Comparison of ENCODE assay signal across 19 cellular contexts in the genomic region with DNA sequence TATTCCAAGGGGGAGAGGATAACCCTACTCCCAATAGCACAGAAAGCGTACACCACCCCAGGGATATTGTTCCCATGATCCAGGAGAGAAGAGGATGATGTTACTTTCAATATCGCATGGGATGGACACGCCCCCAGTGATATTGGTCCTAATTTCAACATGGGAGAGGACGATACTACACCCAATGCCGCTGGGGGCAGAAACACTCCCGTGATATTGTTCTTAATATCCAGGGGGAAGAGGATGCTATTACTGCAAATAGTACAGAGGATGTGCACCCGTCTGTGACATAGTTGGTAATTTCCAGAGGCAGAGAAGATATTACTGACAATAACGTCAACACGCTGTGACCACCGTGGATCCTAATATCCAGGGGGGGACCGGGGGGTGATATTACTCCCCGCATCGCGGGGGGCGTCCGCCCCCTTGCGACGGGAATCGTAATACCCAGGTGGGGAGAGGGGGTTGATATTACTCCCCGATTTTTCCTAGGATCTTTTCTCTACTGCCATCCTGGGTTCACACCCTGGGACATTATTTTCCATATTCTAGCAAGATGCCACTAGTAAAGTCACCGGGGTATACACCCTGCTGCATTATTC. TPM values are rescaled to one million over a fixed set of nuclear protein-coding genes. Genes with fewer than 3 reads are reported as not detected.
DNase-seq lines count a peak whose midpoint lies in the region; ATAC-seq and TF ChIP-seq lines count a peak whose summit lies in the region.
"Had no signal": no experiment of that assay in that cellular context is flagged by ENCODE, and none has a peak within 500 bp of the region (broad histone marks: within the 10 kb centered on the region; RNA-seq: fewer than 3 reads in every experiment).

No MANE protein-coding gene starts in this region.

- WGBS in mammary epithelial cell (ENCODE audit: low coverage, missing lambda C conversion rate) = 40% methylated on average over 12 of the region's 21 CpGs

- H3K4me2 ChIP-seq in MM.1S (ENCODE audit: low read depth, low read length) (peak overlapping the region; percentile 26; the same call in 1 of the 2 replicates), mammary epithelial cell (ENCODE audit: insufficient read depth, low read depth, low read length) (no peak overlapping the region)

- H4K20me1 ChIP-seq in MM.1S (ENCODE audit: insufficient read depth, low read length) (no peaks in the 10 kb centered on the region), mammary epithelial cell (ENCODE audit: insufficient read depth, low read length) (no peaks in the 10 kb centered on the region)

- H3K4me1 Mint-ChIP-seq in MCF 10A (ENCODE audit: insufficient read depth, unreplicated experiment) = peaks cover 9% of the 10 kb centered on the region
- H3K4me1 Mint-ChIP-seq in type B pancreatic cell (ENCODE audit: unreplicated experiment) = no peaks in the 10 kb centered on the region

- TF ChIP-seq CTCF in MCF 10A (IDR thresholded peaks at IDR 0.05; ENCODE audit: unreplicated experiment) = peak; percentile 29
- TF ChIP-seq CTCF in breast epithelium (IDR thresholded peaks at IDR 0.05) = no peak
- TF ChIP-seq CTCF in MM.1S (IDR thresholded peaks at IDR 0.05; ENCODE audit: low read length) = peak; percentile 40
- TF ChIP-seq CTCF in mammary epithelial cell (conservative IDR thresholded peaks at IDR 0.05 in 1 of 2, IDR thresholded peaks at IDR 0.05 in 1 of 2; ENCODE audit: extremely low read depth in 1 of 2, insufficient read depth in 1 of 2, low read depth in 1 of 2, low read length in 2 of 2) = peak in 1 of 2 donors; percentile 20
- peak; percentile 27 for TF ChIP-seq CTCF in type B pancreatic cell (conservative IDR thresholded peaks at IDR 0.05)
- no peak for TF ChIP-seq CTCF in lower lobe of right lung (IDR thresholded peaks at IDR 0.05)

- ATAC-seq in lower lobe of right lung = no peak
- ATAC-seq: Right ventricle myocardium inferior had no signal

- H2AFZ ChIP-seq in MM.1S (ENCODE audit: low read length) (0 out of 2 replicates have a peak overlapping the region, but pooled peaks have one; percentile 37), mammary epithelial cell (ENCODE audit: low read depth, low read length) (peak overlapping the region; percentile 62)

- H3K27me3 ChIP-seq in breast epithelium = no peaks in the 10 kb centered on the region
- no peaks in the 10 kb centered on the region for H3K27me3 ChIP-seq in MM.1S (replicated peaks; ENCODE audit: insufficient read depth, low read length)
- no peaks in the 10 kb centered on the region for H3K27me3 ChIP-seq in mammary epithelial cell (ENCODE audit: insufficient read depth, low read length)
- no peaks in the 10 kb centered on the region for H3K27me3 ChIP-seq in lower lobe of right lung (ENCODE audit: low read depth)

- intact Hi-C loops in MCF 10A (cut with micrococcal nuclease) = loop anchor here (10.0 kb wide), 1 partner anchor 441 kb away; no protein-coding TSS in a partner anchor
- intact Hi-C loops in breast epithelium (cut with DNase I; ENCODE audit: low total_unique reads) = loop anchor here (2.0 kb wide), 1 partner anchor 47 kb away; no protein-coding TSS in a partner anchor
- intact Hi-C loops in mammary epithelial cell (cut with micrococcal nuclease) = no loop called here
- intact Hi-C loops in lower lobe of right lung (cut with DNase I) = no loop called here

- H3K27ac ChIP-seq in breast epithelium = no peak overlapping the region
- H3K27ac ChIP-seq in MM.1S (ENCODE audit: low read length) = no peak overlapping the region
- H3K27ac ChIP-seq in mammary epithelial cell (ENCODE audit: insufficient read depth, low read depth, low read length) = no peak overlapping the region
- no peak overlapping the region for H3K27ac ChIP-seq in lower lobe of right lung
- H3K27ac ChIP-seq: coronary artery, prostate gland had no signal

- in situ Hi-C loops in mammary epithelial cell (cut with MboI; ENCODE audit: low sequenced_read_pairs in 2 of 2) = no loop called here

- peak; percentile 14 for DNase-seq in MCF 10A (ENCODE audit: unreplicated experiment)
- no peak for DNase-seq in breast epithelium (ENCODE audit: low spot score in 2 of 2)
- DNase-seq in MM.1S = no peak
- DNase-seq in mammary epithelial cell = no peak
- DNase-seq in type B pancreatic cell (ENCODE audit: extremely low spot score, unreplicated experiment) = no peak
- DNase-seq in lower lobe of right lung = no peak
- no peak for DNase-seq in DMS 273 treated with DMSO at 0.1 percent for 48 hours (lab: John Stamatoyannopoulos, UW)
- DNase-seq in AG20443 (ENCODE audit: low spot score) = no peak
- DNase-seq: DMS79; NCI-H1105; stimulated activated CD8-positive, alpha-beta memory T cell treated with anti-CD3 and anti-CD28 coated beads, Interleukin-4, amount 100 ng/mL, for 48 hours; trophoblast cell had no signal

- no peak for TF ChIP-seq POLR2A in breast epithelium (IDR thresholded peaks at IDR 0.05)

- dilution Hi-C loops in mammary epithelial cell (cut with HindIII; ENCODE audit: low sequenced_read_pairs) = no loop called here

- POLR2A ChIA-PET in MCF 10A (lab: Yijun Ruan, JAX) = no interaction called here

- H3K27me3 Mint-ChIP-seq in MCF 10A (ENCODE audit: insufficient read depth, unreplicated experiment) (no peaks in the 10 kb centered on the region), type B pancreatic cell (peaks cover 23% of the 10 kb centered on the region)

- H3K27ac Mint-ChIP-seq in MCF 10A (ENCODE audit: low read depth, unreplicated experiment) (peak overlapping the region; percentile 63), type B pancreatic cell (no peak overlapping the region)
- H3K27ac Mint-ChIP-seq: activated naive CD4-positive, alpha-beta T cell treated with anti-CD3 and anti-CD28 coated beads, Interleukin-2, amount 50 U/mL, for 72 hours had no signal

- no peaks in the 10 kb centered on the region for H3F3A ChIP-seq in MM.1S (ENCODE audit: insufficient read depth, low read length)

- no peaks in the 10 kb centered on the region for H3K9me3 Mint-ChIP-seq in MCF 10A (ENCODE audit: unreplicated experiment)
- H3K9me3 Mint-ChIP-seq in type B pancreatic cell = no peaks in the 10 kb centered on the region
- H3K9me3 Mint-ChIP-seq: activated naive CD4-positive, alpha-beta T cell treated with anti-CD3 and anti-CD28 coated beads, Interleukin-2, amount 50 U/mL, for 72 hours had no signal

- H3K4me3 Mint-ChIP-seq in MCF 10A (ENCODE audit: unreplicated experiment) (peak overlapping the region; percentile 48), type B pancreatic cell (no peak overlapping the region)

- no peaks in the 10 kb centered on the region for H3K79me2 ChIP-seq in MM.1S (ENCODE audit: low read length)
- no peaks in the 10 kb centered on the region for H3K79me2 ChIP-seq in mammary epithelial cell (ENCODE audit: insufficient read depth, low read length)

- CTCF ChIA-PET in MCF 10A (lab: Yijun Ruan, JAX) = no interaction called here
- CTCF ChIA-PET in mammary epithelial cell (lab: Charles Lee; ENCODE audit: low non-redundant PET) = no interaction called here

- H3K9me3 ChIP-seq in breast epithelium (no peaks in the 10 kb centered on the region), MM.1S (replicated peaks; ENCODE audit: insufficient read depth, low read length) (no peaks in the 10 kb centered on the region), mammary epithelial cell (replicated peaks; ENCODE audit: insufficient read depth, low read length) (no peaks in the 10 kb centered on the region), lower lobe of right lung (no peaks in the 10 kb centered on the region)
- H3K9me3 ChIP-seq: HAP-1, prostate gland had no signal

- H3K9ac ChIP-seq in MM.1S (ENCODE audit: low read length) (no peak overlapping the region), mammary epithelial cell (ENCODE audit: insufficient read depth, low read length) (no peak overlapping the region)

- H3K9me2 ChIP-seq in MM.1S (replicated peaks; ENCODE audit: insufficient read depth, low read length) = no peaks in the 10 kb centered on the region

- H3K36me3 Mint-ChIP-seq in MCF 10A (ENCODE audit: insufficient read depth, unreplicated experiment) (no peaks in the 10 kb centered on the region), type B pancreatic cell (no peaks in the 10 kb centered on the region)
- H3K36me3 Mint-ChIP-seq: activated naive CD4-positive, alpha-beta T cell treated with anti-CD3 and anti-CD28 coated beads, Interleukin-2, amount 50 U/mL, for 72 hours had no signal

- H3K4me3 ChIP-seq in breast epithelium (no peak overlapping the region), MM.1S (ENCODE audit: low read length) (no peak overlapping the region), mammary epithelial cell (replicated peaks in 1 of 3; ENCODE audit: insufficient read depth in 1 of 3, low read depth in 2 of 3, low read length in 3 of 3) (no peak overlapping the region), lower lobe of right lung (no peak overlapping the region)
- H3K4me3 ChIP-seq: coronary artery, HAP-1, prostate gland had no signal

- H3K4me1 ChIP-seq in breast epithelium (no peaks in the 10 kb centered on the region), MM.1S (ENCODE audit: low read length) (no peaks in the 10 kb centered on the region), mammary epithelial cell (ENCODE audit: insufficient read depth, low read length) (no peaks in the 10 kb centered on the region), lower lobe of right lung (no peaks in the 10 kb centered on the region)
- H3K4me1 ChIP-seq: HAP-1, prostate gland had no signal

- BruUV-seq in MCF 10A (replicated peaks; lab: Mats Ljungman, UMichigan) (no TSS peak), mammary epithelial cell (replicated peaks; lab: Mats Ljungman, UMichigan) (no TSS peak)

- H3K36me3 ChIP-seq in breast epithelium = no peaks in the 10 kb centered on the region
- no peaks in the 10 kb centered on the region for H3K36me3 ChIP-seq in MM.1S (replicated peaks; ENCODE audit: insufficient read depth, low read length)
- H3K36me3 ChIP-seq in mammary epithelial cell (ENCODE audit: insufficient read depth, low read length) = no peaks in the 10 kb centered on the region
- H3K36me3 ChIP-seq in lower lobe of right lung = no peaks in the 10 kb centered on the region
- H3K36me3 ChIP-seq: HAP-1, prostate gland had no signal

RNA-seq across cellular contexts. Expression of gene MEIG1, which starts 16.6 kb away (rescaled TPM):
- total RNA-seq in MCF 10A (2022) (1.7 TPM in 1 of 2 replicates, not detected in the other), breast epithelium (not detected), mammary epithelial cell (under 1 TPM in 1 of 2 donors, not detected in 1; 0.68 TPM), type B pancreatic cell (ENCODE audit: low replicate concordance) (2.8 TPM in 1 of 2 replicates, not detected in the other), lower lobe of right lung (0.95 TPM)
- not detected for polyA plus RNA-seq in mammary epithelial cell
- polyA minus RNA-seq in mammary epithelial cell = not detected
- total RNA-seq: NCI-H460, Right ventricle myocardium inferior had no signal
- polyA plus RNA-seq: fibroblast of lung had no signal

RNA-seq across cellular contexts. Expression of gene DCLRE1C, which starts 21.9 kb away (rescaled TPM):
- total RNA-seq in MCF 10A (2022) = 10.3 and 11.5 TPM in 2 replicates
- total RNA-seq in breast epithelium = 10 to 100 TPM in 2 of 3 donors, 1 to 10 TPM in 1; 8.3 to 21.2 (median 10.8) TPM
- 1 to 10 TPM; 8.8 to 9.6 TPM for total RNA-seq in mammary epithelial cell
- 4.2 TPM for polyA plus RNA-seq in mammary epithelial cell
- 4.3 TPM for polyA minus RNA-seq in mammary epithelial cell
- 10.1 and 15.0 TPM in 2 replicates for total RNA-seq in type B pancreatic cell (ENCODE audit: low replicate concordance)
- 13.6 TPM for total RNA-seq in lower lobe of right lung

Comparison
In these comparisons a context has a peak if more than half of its experiments do, and no peak if none do; other contexts are left out.
1. CTCF ChIP-seq: peak in MCF 10A (single experiment), MM.1S (single experiment) and type B pancreatic cell (single experiment); none in breast epithelium (0 of 3) and lower lobe of right lung (single experiment).
2. intact Hi-C loops: an anchor here in MCF 10A (10.0 kb wide) and breast epithelium (2.0 kb wide); none called in mammary epithelial cell and lower lobe of right lung.